In the genomic region with DNA sequence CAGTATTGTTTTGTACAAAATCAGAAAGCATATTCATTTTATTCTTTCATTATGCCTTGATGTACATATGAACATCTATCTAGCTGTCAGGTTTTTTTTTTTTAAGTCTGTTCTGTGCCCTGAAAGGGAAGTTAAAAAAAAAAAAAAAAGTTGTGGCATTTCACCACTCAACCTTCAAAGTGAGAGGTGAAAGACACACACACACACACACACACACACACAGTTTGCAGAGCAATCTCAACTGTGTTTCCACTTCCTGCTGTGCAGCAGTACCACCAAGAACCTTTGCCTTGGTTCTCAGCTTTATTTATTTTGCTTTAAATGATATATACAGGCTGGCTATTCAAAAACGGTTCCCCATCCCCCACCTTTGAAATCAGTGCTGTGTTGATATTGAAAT, we compare ENCODE assay signal across 13 cellular contexts.
DNase-seq lines count a peak whose midpoint lies in the region; ATAC-seq and TF ChIP-seq lines count a peak whose summit lies in the region.
"Had no signal": no experiment of that assay in that cellular context is flagged by ENCODE, and none has a peak within 500 bp of the region (broad histone marks: within the 10 kb centered on the region; RNA-seq: fewer than 3 reads in every experiment).

No MANE protein-coding gene starts in this region.

- DNase-seq in activated T-helper 1 cell treated with Interleukin-2 at 50 U/mL for 16 hours (ENCODE audit: low read depth) (peak; percentile 1), choroid plexus epithelial cell (ENCODE audit: low read depth) (peak; percentile 42), NCI-H2227 treated with DMSO at 0.1 percent for 48 hours (lab: John Stamatoyannopoulos, UW) (no peak), kidney tubule cell (ENCODE audit: low spot score) (no peak), NCI-H128 (lab: John Stamatoyannopoulos, UW; ENCODE audit: unreplicated experiment) (no peak)
- DNase-seq in activated T-helper 1 cell treated with anti-CD3 and anti-CD28 coated beads, Interleukin-12 subunit alpha, Interleukin-12 subunit beta, Interleukin-2, Interleukin-4 antibody, amounts not matched to agents 30 ng/mL and 10 ng/mL and 1 ng/mL, durations not matched to agents 14 hours and 24 hours and 36 hours (ENCODE audit: low spot score) = no peak
- DNase-seq in T-helper 2 cell treated with Interferon-gamma antibody and Interleukin-4, amounts not matched to agents 5 μg/mL and 100 μg/mL, for 36 hours (ENCODE audit: low spot score) = peak; percentile 59
- DNase-seq in stimulated activated effector memory CD8-positive, alpha-beta T cell treated with anti-CD3 and anti-CD28 coated beads, Interleukin-12 subunit alpha, Interleukin-12 subunit beta, amount 100 ng/mL, for 72 hours (ENCODE audit: low spot score in 2 of 2) = no peak
- DNase-seq: DMS53, NCI-H1092, NCI-H446 treated with DMSO at 0.1 percent for 48 hours, PC-9 had no signal

- H3K36me3 Mint-ChIP-seq in activated T-helper 1 cell treated with anti-CD3 and anti-CD28 coated beads, Interleukin-12 subunit alpha, Interleukin-12 subunit beta, Interleukin-2, Interleukin-4 antibody, amounts not matched to agents 30 ng/mL and 10 ng/mL and 1 ng/mL, durations not matched to agents 14 hours and 24 hours and 36 hours (ENCODE audit: low read depth) = no peaks in the 10 kb centered on the region
- peaks cover 7% of the 10 kb centered on the region for H3K36me3 Mint-ChIP-seq in T-helper 2 cell treated with Interferon-gamma antibody and Interleukin-4, amounts not matched to agents 5 μg/mL and 100 μg/mL, for 36 hours (ENCODE audit: low read depth)
- H3K36me3 Mint-ChIP-seq in stimulated activated effector memory CD8-positive, alpha-beta T cell treated with anti-CD3 and anti-CD28 coated beads, Interleukin-12 subunit alpha, Interleukin-12 subunit beta, amount 100 ng/mL, for 72 hours = no peaks in the 10 kb centered on the region

- no peak overlapping the region for H3K27ac Mint-ChIP-seq in activated T-helper 1 cell treated with anti-CD3 and anti-CD28 coated beads, Interleukin-12 subunit alpha, Interleukin-12 subunit beta, Interleukin-2, Interleukin-4 antibody, amounts not matched to agents 30 ng/mL and 10 ng/mL and 1 ng/mL, durations not matched to agents 14 hours and 24 hours and 36 hours
- peak overlapping the region; percentile 85 for H3K27ac Mint-ChIP-seq in T-helper 2 cell treated with Interferon-gamma antibody and Interleukin-4, amounts not matched to agents 5 μg/mL and 100 μg/mL, for 36 hours
- no peak overlapping the region for H3K27ac Mint-ChIP-seq in stimulated activated effector memory CD8-positive, alpha-beta T cell treated with anti-CD3 and anti-CD28 coated beads, Interleukin-12 subunit alpha, Interleukin-12 subunit beta, amount 100 ng/mL, for 72 hours

- peaks cover 2% of the 10 kb centered on the region for H3K27me3 Mint-ChIP-seq in activated T-helper 1 cell treated with anti-CD3 and anti-CD28 coated beads, Interleukin-12 subunit alpha, Interleukin-12 subunit beta, Interleukin-2, Interleukin-4 antibody, amounts not matched to agents 30 ng/mL and 10 ng/mL and 1 ng/mL, durations not matched to agents 14 hours and 24 hours and 36 hours (ENCODE audit: insufficient read depth)
- H3K27me3 Mint-ChIP-seq in T-helper 2 cell treated with Interferon-gamma antibody and Interleukin-4, amounts not matched to agents 5 μg/mL and 100 μg/mL, for 36 hours (ENCODE audit: low read depth) = no peaks in the 10 kb centered on the region

- no peak overlapping the region for H3K4me3 Mint-ChIP-seq in activated T-helper 1 cell treated with anti-CD3 and anti-CD28 coated beads, Interleukin-12 subunit alpha, Interleukin-12 subunit beta, Interleukin-2, Interleukin-4 antibody, amounts not matched to agents 30 ng/mL and 10 ng/mL and 1 ng/mL, durations not matched to agents 14 hours and 24 hours and 36 hours
- H3K4me3 Mint-ChIP-seq in T-helper 2 cell treated with Interferon-gamma antibody and Interleukin-4, amounts not matched to agents 5 μg/mL and 100 μg/mL, for 36 hours = peak overlapping the region; percentile 67
- no peak overlapping the region for H3K4me3 Mint-ChIP-seq in stimulated activated effector memory CD8-positive, alpha-beta T cell treated with anti-CD3 and anti-CD28 coated beads, Interleukin-12 subunit alpha, Interleukin-12 subunit beta, amount 100 ng/mL, for 72 hours

- no peak for TF ChIP-seq CTCF in choroid plexus epithelial cell (conservative IDR thresholded peaks at IDR 0.05; ENCODE audit: low read depth, low read length)

- H3K4me1 Mint-ChIP-seq in activated T-helper 1 cell treated with anti-CD3 and anti-CD28 coated beads, Interleukin-12 subunit alpha, Interleukin-12 subunit beta, Interleukin-2, Interleukin-4 antibody, amounts not matched to agents 30 ng/mL and 10 ng/mL and 1 ng/mL, durations not matched to agents 14 hours and 24 hours and 36 hours (ENCODE audit: low read depth) = no peaks in the 10 kb centered on the region
- peaks cover 67% of the 10 kb centered on the region for H3K4me1 Mint-ChIP-seq in T-helper 2 cell treated with Interferon-gamma antibody and Interleukin-4, amounts not matched to agents 5 μg/mL and 100 μg/mL, for 36 hours (ENCODE audit: low read depth)
- H3K4me1 Mint-ChIP-seq in stimulated activated effector memory CD8-positive, alpha-beta T cell treated with anti-CD3 and anti-CD28 coated beads, Interleukin-12 subunit alpha, Interleukin-12 subunit beta, amount 100 ng/mL, for 72 hours = no peaks in the 10 kb centered on the region

- ATAC-seq in stimulated activated effector memory CD8-positive, alpha-beta T cell treated with anti-CD3 and anti-CD28 coated beads, Interleukin-12 subunit alpha, Interleukin-12 subunit beta, amount 100 ng/mL, for 72 hours = peak; percentile 69

- H3K9me3 Mint-ChIP-seq in activated T-helper 1 cell treated with anti-CD3 and anti-CD28 coated beads, Interleukin-12 subunit alpha, Interleukin-12 subunit beta, Interleukin-2, Interleukin-4 antibody, amounts not matched to agents 30 ng/mL and 10 ng/mL and 1 ng/mL, durations not matched to agents 14 hours and 24 hours and 36 hours = no peaks in the 10 kb centered on the region
- no peaks in the 10 kb centered on the region for H3K9me3 Mint-ChIP-seq in T-helper 2 cell treated with Interferon-gamma antibody and Interleukin-4, amounts not matched to agents 5 μg/mL and 100 μg/mL, for 36 hours
- H3K9me3 Mint-ChIP-seq in stimulated activated effector memory CD8-positive, alpha-beta T cell treated with anti-CD3 and anti-CD28 coated beads, Interleukin-12 subunit alpha, Interleukin-12 subunit beta, amount 100 ng/mL, for 72 hours = no peaks in the 10 kb centered on the region

- intact Hi-C loops in activated T-helper 1 cell treated with anti-CD3 and anti-CD28 coated beads, Interleukin-12 subunit alpha, Interleukin-12 subunit beta, Interleukin-2, Interleukin-4 antibody, amounts not matched to agents 30 ng/mL and 10 ng/mL and 1 ng/mL, durations not matched to agents 14 hours and 24 hours and 36 hours (cut with micrococcal nuclease) = loop anchor here (1.0 to 10.0 kb wide), 2 partner anchors 81 to 165 kb away; no protein-coding TSS in a partner anchor

- H3K4me3 ChIP-seq in choroid plexus epithelial cell (ENCODE audit: low read depth, low read length) = no peak overlapping the region
- H3K4me3 ChIP-seq: esophagus muscularis mucosa, PC-9 had no signal

Comparison
In these comparisons a context has a peak if more than half of its experiments do, and no peak if none do; other contexts are left out.
1. DNase-seq: peak in activated T-helper 1 cell treated with Interleukin-2 at 50 U/mL for 16 hours (single experiment), T-helper 2 cell treated with Interferon-gamma antibody and Interleukin-4, amounts not matched to agents 5 μg/mL and 100 μg/mL, for 36 hours (single experiment) and choroid plexus epithelial cell (single experiment); none in activated T-helper 1 cell treated with anti-CD3 and anti-CD28 coated beads, Interleukin-12 subunit alpha, Interleukin-12 subunit beta, Interleukin-2, Interleukin-4 antibody, amounts not matched to agents 30 ng/mL and 10 ng/mL and 1 ng/mL, durations not matched to agents 14 hours and 24 hours and 36 hours (single experiment), stimulated activated effector memory CD8-positive, alpha-beta T cell treated with anti-CD3 and anti-CD28 coated beads, Interleukin-12 subunit alpha, Interleukin-12 subunit beta, amount 100 ng/mL, for 72 hours (0 of 2), NCI-H2227 treated with DMSO at 0.1 percent for 48 hours (single experiment), kidney tubule cell (single experiment) and NCI-H128 (single experiment).